Comparison of ENCODE assay signal across 9 cellular contexts in the genomic region with DNA sequence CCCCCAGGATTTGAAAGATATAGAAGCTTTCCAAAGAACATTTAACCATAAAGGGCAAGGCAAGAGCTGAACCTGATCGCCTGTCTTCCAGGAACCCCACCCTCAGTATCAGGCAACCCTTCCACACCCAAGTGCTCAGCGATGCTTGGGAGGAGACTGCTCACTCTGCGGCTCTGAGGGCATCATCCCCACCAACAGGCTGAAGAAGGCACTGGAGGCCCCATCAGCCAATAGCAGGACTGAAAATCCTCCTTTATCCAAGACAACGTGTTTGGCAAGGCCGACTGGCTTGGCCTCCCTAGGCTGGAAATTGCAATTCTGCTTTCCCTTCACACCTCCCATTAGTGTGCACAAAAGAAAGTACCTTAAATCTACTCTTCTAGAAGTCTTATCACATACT. TPM values are rescaled to one million over a fixed set of nuclear protein-coding genes. Genes with fewer than 3 reads are reported as not detected.
DNase-seq lines count a peak whose midpoint lies in the region; ATAC-seq and TF ChIP-seq lines count a peak whose summit lies in the region.
"Had no signal": no experiment of that assay in that cellular context is flagged by ENCODE, and none has a peak within 500 bp of the region (broad histone marks: within the 10 kb centered on the region; RNA-seq: fewer than 3 reads in every experiment).

No MANE protein-coding gene starts in this region.

- DNase-seq in C1 segment of cervical spinal cord (lab: John Stamatoyannopoulos, UW) = peak in 9 of 14 donors; percentile 9 to 90 (median 30)
- peak; percentile 5 to 7 for DNase-seq in activated CD4-positive, alpha-beta T cell treated with anti-CD3 and anti-CD28 coated beads, Interleukin-2, amount 50 U/mL, for 48 hours
- DNase-seq in foreskin fibroblast = peak in 1 of 2 donors; percentile 52
- no peak for DNase-seq in omental fat pad (ENCODE audit: low spot score)
- no peak for DNase-seq in GOT3 (lab: John Stamatoyannopoulos, UW)
- no peak for DNase-seq in NCI-H2029 treated with DMSO at 0.1 percent for 48 hours (lab: John Stamatoyannopoulos, UW)
- no peak for DNase-seq in dermis blood vessel endothelial cell

- ATAC-seq in omental fat pad (ENCODE audit: low FRiP score) = peak; percentile 48

- peak overlapping the region; percentile 97 for H3K27ac ChIP-seq in KOPT-K1 (ENCODE audit: low read depth, low read length, poor library complexity, severe bottlenecking)

- no peaks in the 10 kb centered on the region for H3K9me3 ChIP-seq in KOPT-K1 (ENCODE audit: insufficient read depth, low read length, poor library complexity, severe bottlenecking)
- H3K9me3 ChIP-seq: HAP-1 had no signal

- peak overlapping the region; percentile 84 to 89 for H3K4me3 ChIP-seq in foreskin fibroblast (ENCODE audit: low read depth in 1 of 2, low read length in 2 of 2)

- TF ChIP-seq CTCF in foreskin fibroblast (IDR thresholded peaks at IDR 0.05; ENCODE audit: low read depth, low read length) = no peak
- TF ChIP-seq CTCF in omental fat pad (IDR thresholded peaks at IDR 0.05) = no peak

- H3K36me3 ChIP-seq in KOPT-K1 (ENCODE audit: insufficient read depth, low read length) = peaks cover 24% of the 10 kb centered on the region

RNA-seq across cellular contexts. Expression of gene PPP2CA, which starts 1.4 kb away (rescaled TPM):
- total RNA-seq in omental fat pad (100 to 1,000 TPM; 101 to 244 (median 132) TPM), dermis blood vessel endothelial cell (106 and 132 TPM in 2 replicates)

RNA-seq across cellular contexts. Expression of gene SKP1, which starts 50.5 kb away (rescaled TPM):
- total RNA-seq in omental fat pad (100 to 1,000 TPM; 121 to 219 (median 211) TPM), dermis blood vessel endothelial cell (172 and 393 TPM in 2 replicates)

Comparison
In these comparisons a context has a peak if more than half of its experiments do, and no peak if none do; other contexts are left out.
1. DNase-seq: peak in C1 segment of cervical spinal cord (9 of 14) and activated CD4-positive, alpha-beta T cell treated with anti-CD3 and anti-CD28 coated beads, Interleukin-2, amount 50 U/mL, for 48 hours (2 of 2); none in omental fat pad (single experiment), GOT3 (single experiment), NCI-H2029 treated with DMSO at 0.1 percent for 48 hours (single experiment) and dermis blood vessel endothelial cell (single experiment).